Comparison of ENCODE assay signal across 8 cellular contexts in the genomic region with DNA sequence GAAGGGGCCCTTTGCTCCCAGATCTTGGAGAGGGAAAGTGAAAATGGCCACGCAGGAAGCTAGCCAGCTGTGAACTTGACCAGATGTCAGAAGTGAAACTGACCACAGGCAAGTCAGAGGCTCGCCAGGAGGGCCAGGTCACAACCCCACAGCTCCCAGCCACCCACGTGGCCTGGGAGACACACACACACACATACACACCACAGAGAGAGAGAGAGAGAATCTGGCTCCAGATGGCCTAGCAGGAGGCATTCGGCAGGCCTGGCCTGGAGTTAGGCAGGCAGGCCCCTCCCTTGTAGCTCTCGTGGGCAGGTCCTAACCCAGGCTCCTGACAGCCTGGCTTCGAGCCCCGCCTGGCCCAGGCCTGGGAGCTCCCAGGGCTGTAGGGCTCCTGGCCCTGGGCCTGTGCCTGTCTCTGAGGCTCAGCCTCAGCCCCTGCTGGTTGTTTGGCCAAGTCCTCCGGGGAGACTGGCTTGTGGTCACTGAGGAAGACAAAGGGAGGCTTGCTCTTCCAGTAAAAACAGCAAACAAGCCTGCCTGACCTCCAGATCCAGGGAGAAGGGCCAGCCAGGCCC. TPM values are rescaled to one million over a fixed set of nuclear protein-coding genes. Genes with fewer than 3 reads are reported as not detected.
DNase-seq lines count a peak whose midpoint lies in the region; ATAC-seq and TF ChIP-seq lines count a peak whose summit lies in the region.

No MANE protein-coding gene starts in this region.

- intact Hi-C loops in cardiac septum (cut with DNase I), result loop anchor here (2.0 kb wide), 1 partner anchor 18 kb away; no protein-coding TSS in a partner anchor

- no peaks in the 10 kb centered on the region for H3K36me3 ChIP-seq in DND-41 (ENCODE audit: insufficient read depth, low read length)
- H3K36me3 ChIP-seq in HUES64 (ENCODE audit: insufficient read depth, low read length), result no peaks in the 10 kb centered on the region
- no peaks in the 10 kb centered on the region for H3K36me3 ChIP-seq in adipocyte (ENCODE audit: control insufficient read depth, insufficient read depth, low read length, severe bottlenecking)

- H3K27ac Mint-ChIP-seq in progenitor cell of endocrine pancreas, result peak overlapping the region; percentile 91

- no peak overlapping the region for H3K27ac ChIP-seq in DND-41 (ENCODE audit: low read length)
- peak overlapping the region; percentile 3; the same call in 1 of the 2 replicates for H3K27ac ChIP-seq in HUES64 (ENCODE audit: low read depth, low read length)

- no peaks in the 10 kb centered on the region for H3K36me3 Mint-ChIP-seq in progenitor cell of endocrine pancreas (ENCODE audit: insufficient read depth)

- DNase-seq in DND-41 (no peak), adipocyte (ENCODE audit: low read depth) (peak; percentile 84), cardiac septum (ENCODE audit: low spot score) (peak; percentile 94), progenitor cell of endocrine pancreas (ENCODE audit: low spot score, unreplicated experiment) (no peak), NCI-H146 (lab: John Stamatoyannopoulos, UW) (no peak)
- DNase-seq in activated CD4-positive, CD25-positive, alpha-beta regulatory T cell (lab: John Stamatoyannopoulos, UW), result no peak

- H3K4me3 ChIP-seq in DND-41 (ENCODE audit: low read depth in 1 of 2, low read length in 2 of 2) (no peak overlapping the region), HUES64 (ENCODE audit: low read length) (no peak overlapping the region), adipocyte (ENCODE audit: low read length) (peak overlapping the region; percentile 7)

- H3K27me3 ChIP-seq in DND-41 (ENCODE audit: insufficient read depth, low read length, poor library complexity) (peaks cover 8% of the 10 kb centered on the region), HUES64 (ENCODE audit: insufficient read depth, low read length) (no peaks in the 10 kb centered on the region), adipocyte (replicated peaks; ENCODE audit: control insufficient read depth, insufficient read depth, low read length) (peaks cover 17% of the 10 kb centered on the region)

- peaks cover 12% of the 10 kb centered on the region for H3K4me1 Mint-ChIP-seq in progenitor cell of endocrine pancreas (ENCODE audit: low read depth)

- H3K27me3 Mint-ChIP-seq in progenitor cell of endocrine pancreas, result peaks cover 8% of the 10 kb centered on the region

- 28% methylated on average over 8 of the region's 8 CpGs for WGBS in HUES64

- no peaks in the 10 kb centered on the region for H4K20me1 ChIP-seq in DND-41 (ENCODE audit: insufficient read depth, low read length)

- H3K4me1 ChIP-seq in DND-41 (ENCODE audit: insufficient read depth, low read length) (no peaks in the 10 kb centered on the region), HUES64 (ENCODE audit: insufficient read depth, low read length) (peaks cover 26% of the 10 kb centered on the region), adipocyte (ENCODE audit: control insufficient read depth, insufficient read depth, low read length) (peaks cover 29% of the 10 kb centered on the region)

- TF ChIP-seq CTCF in DND-41 (IDR thresholded peaks at IDR 0.05; ENCODE audit: borderline replicate concordance, extremely low read depth, low read length, poor library complexity, severe bottlenecking), result no peak
- TF ChIP-seq CTCF in progenitor cell of endocrine pancreas (IDR thresholded peaks at IDR 0.05; ENCODE audit: unreplicated experiment), result no peak

- no peak overlapping the region for H2AFZ ChIP-seq in DND-41 (ENCODE audit: low read depth, low read length)

- ATAC-seq in DND-41 (ENCODE audit: insufficient read depth, low read depth) (peak; percentile 57; the same call in 2 of the 3 replicates), GM21529 (IDR thresholded peaks at IDR 0.05; ENCODE audit: unreplicated experiment) (peak; percentile 90)

- H3K4me2 ChIP-seq in DND-41 (ENCODE audit: insufficient read depth, low read length), result no peak overlapping the region

- no peaks in the 10 kb centered on the region for H3K9me3 Mint-ChIP-seq in progenitor cell of endocrine pancreas (ENCODE audit: low read depth)

- H3K79me2 ChIP-seq in DND-41 (ENCODE audit: insufficient read depth, low read length), result no peaks in the 10 kb centered on the region

- no peak overlapping the region for H3K9ac ChIP-seq in DND-41 (ENCODE audit: low read depth, low read length)
- no peak overlapping the region for H3K9ac ChIP-seq in HUES64 (ENCODE audit: low read depth, low read length)
- H3K9ac ChIP-seq in adipocyte (ENCODE audit: low read length), result peak overlapping the region; percentile 53

- no peak overlapping the region for H3K4me3 Mint-ChIP-seq in progenitor cell of endocrine pancreas (ENCODE audit: low read depth)

- H3K9me3 ChIP-seq in DND-41 (ENCODE audit: insufficient read depth, low read length, severe bottlenecking) (no peaks in the 10 kb centered on the region), HUES64 (ENCODE audit: insufficient read depth, low read depth, low read length) (no peaks in the 10 kb centered on the region), adipocyte (ENCODE audit: control insufficient read depth, low read length) (no peaks in the 10 kb centered on the region)

RNA-seq across cellular contexts. Expression of gene NGFR, which starts 20.2 kb away (rescaled TPM):
- polyA plus RNA-seq in HUES64 (2013, experiment 1 of 2), result 9.9 TPM
- 16.5 TPM for polyA plus RNA-seq in HUES64 (2013, experiment 2 of 2)
- total RNA-seq in cardiac septum (9.9 TPM), progenitor cell of endocrine pancreas (2.7 and 6.2 TPM in 2 replicates)

Comparison
In these comparisons a context has a peak if more than half of its experiments do, and no peak if none do; other contexts are left out.
1. DNase-seq: peak in adipocyte (single experiment) and cardiac septum (single experiment); none in DND-41 (single experiment), progenitor cell of endocrine pancreas (single experiment), NCI-H146 (single experiment) and activated CD4-positive, CD25-positive, alpha-beta regulatory T cell (0 of 4).